ENCODE assay signal across 8 cellular contexts in the genomic region with DNA sequence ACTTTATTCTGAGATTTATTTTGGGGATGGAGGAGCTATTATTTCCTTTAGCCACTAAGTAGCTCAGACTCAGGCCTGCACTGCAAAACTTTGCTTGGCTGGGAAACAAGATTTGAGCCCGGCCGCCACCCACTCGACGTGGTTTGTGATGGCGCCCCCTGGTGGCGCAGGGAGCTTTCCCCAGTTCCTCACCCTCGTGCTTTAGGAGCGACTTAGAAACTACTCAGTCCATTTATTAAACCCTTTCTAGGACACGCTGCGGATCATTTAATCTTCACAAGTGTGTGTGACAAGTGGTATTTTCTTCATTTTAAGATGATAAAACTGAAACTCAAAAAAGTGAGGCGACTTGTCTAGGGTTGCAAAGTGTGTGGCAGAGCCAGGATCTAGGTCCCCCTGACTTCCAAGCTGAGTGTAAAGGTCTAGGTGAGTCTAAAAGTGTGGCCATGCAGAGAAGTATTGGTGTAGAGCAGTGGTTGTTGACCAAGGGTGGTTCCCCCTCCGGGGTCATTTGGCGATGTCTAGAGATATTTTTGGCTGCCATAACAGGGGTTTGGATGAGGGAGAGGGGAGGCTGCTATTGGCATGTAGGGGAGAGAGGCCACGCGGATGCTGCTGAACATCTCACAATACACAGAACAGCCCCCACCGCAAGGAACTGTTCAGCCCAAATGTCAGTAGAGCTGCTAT. TPM values are rescaled to one million over a fixed set of nuclear protein-coding genes. Genes with fewer than 3 reads are reported as not detected.
A peak's percentile ranks its signal among the peaks of the same experiment; 100 is the strongest.
DNase-seq lines count a peak whose midpoint lies in the region; ATAC-seq and TF ChIP-seq lines count a peak whose summit lies in the region.

No MANE protein-coding gene starts in this region.

- no peaks in the 10 kb centered on the region for H4K20me1 ChIP-seq in H9 (ENCODE audit: control insufficient read depth, insufficient read depth, insufficient read length)
- H4K20me1 ChIP-seq in PC-3 (ENCODE audit: low read length): no peaks in the 10 kb centered on the region

- H3K18ac ChIP-seq in H9 (ENCODE audit: insufficient read length, low read depth, low read length) (no peak overlapping the region), neuronal stem cell (ENCODE audit: low read length) (no peak overlapping the region)

- no CpG with 5 or more reads among the region's 16 CpGs for WGBS in H9 (ENCODE audit: extremely low coverage, insufficient read length, low lambda C conversion rate)
- WGBS in neuronal stem cell (ENCODE audit: extremely low coverage in 2 of 2, insufficient read length in 2 of 2, insufficient replicate concordance in 1 of 2), 2 donors: no CpG with 5 or more reads among the region's 16 CpGs
- 29 to 36% methylated on average over 16 of the region's 16 CpGs for WGBS in testis, 2 donors

- H3K4ac ChIP-seq in H9 (ENCODE audit: low read depth, low read length) (no peak overlapping the region), neuronal stem cell (ENCODE audit: low read length) (no peak overlapping the region)

- DNase-seq in CD1c-positive myeloid dendritic cell (ENCODE audit: extremely low spot score) (peak; percentile 86), H9 (peak; percentile 69), PC-3 (peak; percentile 72), fibroblast of mammary gland (ENCODE audit: low read depth) (peak; percentile 70), neuronal stem cell (ENCODE audit: low spot score) (peak; percentile 68), testis (peak; percentile 86)
- peak; percentile 80 for DNase-seq in activated T-cell treated with anti-CD3 and anti-CD28 coated beads, Interleukin-2, amount 50 U/mL, for 4 hours

- CTCF ChIA-PET in PC-3 (lab: Charles Lee): interaction anchor here (0.6 to 1.1 kb wide), 3 partner anchors 10 to 369 kb away, joined by 3 to 6 read pairs (median 4); no protein-coding TSS in a partner anchor

- no peaks in the 10 kb centered on the region for H3K27me3 ChIP-seq in H9 (ENCODE audit: insufficient read depth, low read length)
- no peaks in the 10 kb centered on the region for H3K27me3 ChIP-seq in PC-3 (ENCODE audit: low read length)
- H3K27me3 ChIP-seq in neuronal stem cell (ENCODE audit: control insufficient read depth in 3 of 3, insufficient read depth in 3 of 3, low read depth in 1 of 3, low read length in 3 of 3): no peaks in the 10 kb centered on the region
- no peaks in the 10 kb centered on the region for H3K27me3 ChIP-seq in testis

- H2BK12ac ChIP-seq in H9 (ENCODE audit: insufficient read length, low read depth, low read length) (no peak overlapping the region), neuronal stem cell (ENCODE audit: low read length) (no peak overlapping the region)

- H2BK15ac ChIP-seq in H9 (ENCODE audit: low read depth, low read length) (no peak overlapping the region), neuronal stem cell (ENCODE audit: low read length) (no peak overlapping the region)

- no peak overlapping the region for H2BK5ac ChIP-seq in H9 (ENCODE audit: insufficient read length, low read length)
- no peak overlapping the region for H2BK5ac ChIP-seq in neuronal stem cell (ENCODE audit: low read length)

- no peak overlapping the region for H3K27ac Mint-ChIP-seq in H9

- H4K91ac ChIP-seq in H9 (ENCODE audit: insufficient read length, low read depth, low read length) (no peak overlapping the region), neuronal stem cell (ENCODE audit: low read depth, low read length, poor library complexity) (peak overlapping the region; percentile 9)

- H3K56ac ChIP-seq in H9 (ENCODE audit: insufficient read length, low read depth, low read length): no peak overlapping the region

- H3K79me2 ChIP-seq in H9 (ENCODE audit: insufficient read depth, low read length) (no peaks in the 10 kb centered on the region), PC-3 (ENCODE audit: low read length) (no peaks in the 10 kb centered on the region)

- no peaks in the 10 kb centered on the region for H3K9me2 ChIP-seq in PC-3 (replicated peaks; ENCODE audit: low read length)

- no peak overlapping the region for H4K8ac ChIP-seq in H9 (replicated peaks; ENCODE audit: insufficient read length, low read depth, low read length)
- H4K8ac ChIP-seq in neuronal stem cell (ENCODE audit: low read depth, low read length): no peak overlapping the region

- H3K4me3 ChIP-seq in PC-3 (ENCODE audit: low read length) (no peak overlapping the region), fibroblast of mammary gland (ENCODE audit: control insufficient read depth, low read depth, low read length) (no peak overlapping the region), neuronal stem cell (ENCODE audit: low read length in 2 of 2) (no peak overlapping the region), testis (no peak overlapping the region)

- H3K36me3 ChIP-seq in PC-3 (ENCODE audit: low read depth, low read length) (no peaks in the 10 kb centered on the region), neuronal stem cell (replicated peaks in 1 of 2; ENCODE audit: control insufficient read depth in 2 of 2, insufficient read depth in 2 of 2, low read length in 2 of 2) (no peaks in the 10 kb centered on the region), testis (ENCODE audit: low read depth, missing control alignments) (no peaks in the 10 kb centered on the region)

- H3K79me1 ChIP-seq in H9 (ENCODE audit: insufficient read depth, low read depth, low read length, poor library complexity, severe bottlenecking) (no peaks in the 10 kb centered on the region), neuronal stem cell (ENCODE audit: low read depth, low read length) (no peaks in the 10 kb centered on the region)

- BruUV-seq in PC-3 (replicated peaks; lab: Mats Ljungman, UMichigan): no TSS peak

- H3K4me2 ChIP-seq in H9 (ENCODE audit: insufficient read depth, insufficient read length, low read length) (no peak overlapping the region), PC-3 (ENCODE audit: low read length) (peak overlapping the region; percentile 42), neuronal stem cell (ENCODE audit: insufficient read depth, low read length, poor library complexity, severe bottlenecking) (no peak overlapping the region)

- no peak overlapping the region for H3K14ac ChIP-seq in H9 (ENCODE audit: insufficient read depth, low read length)
- no peak overlapping the region for H3K14ac ChIP-seq in neuronal stem cell (ENCODE audit: low read length)

- H3K9ac ChIP-seq in H9 (ENCODE audit: extremely low read depth, insufficient read length, low read length) (no peak overlapping the region), PC-3 (ENCODE audit: low read length) (peak overlapping the region; percentile 19; the same call in 1 of the 2 replicates), neuronal stem cell (ENCODE audit: low read depth, low read length, poor library complexity) (no peak overlapping the region)

- H3F3A ChIP-seq in PC-3 (ENCODE audit: low read length, unreplicated experiment): no peaks in the 10 kb centered on the region

- H2AFZ ChIP-seq in H9 (ENCODE audit: low read length) (no peak overlapping the region), PC-3 (ENCODE audit: low read length) (peak overlapping the region; percentile 24; the same call in 1 of the 2 replicates), neuronal stem cell (ENCODE audit: low read length) (no peak overlapping the region)

- H3K4me1 ChIP-seq in H9 (ENCODE audit: insufficient read depth, low read length) (no peaks in the 10 kb centered on the region; the same call in 1 of the 2 replicates), PC-3 (ENCODE audit: insufficient read depth, low read length) (peaks cover 16% of the 10 kb centered on the region), neuronal stem cell (ENCODE audit: control insufficient read depth in 2 of 2, insufficient read depth in 1 of 2, low read depth in 1 of 2, low read length in 2 of 2) (peaks cover 0 to 3% of the 10 kb centered on the region in 2 donors), testis (peaks cover 6% of the 10 kb centered on the region)

- H2BK120ac ChIP-seq in H9 (ENCODE audit: low read depth, low read length, poor library complexity, severe bottlenecking) (no peak overlapping the region), neuronal stem cell (ENCODE audit: low read depth, low read length) (no peak overlapping the region)

- H3K23ac ChIP-seq in H9 (ENCODE audit: insufficient read length, low read depth, low read length): no peak overlapping the region
- H3K23ac ChIP-seq in neuronal stem cell (ENCODE audit: low read depth, low read length, poor library complexity): no peak overlapping the region

- no peak overlapping the region; a peak in 1 of 5 replicates for H3K4me3 Mint-ChIP-seq in H9
- peak overlapping the region; percentile 17 for H3K4me3 Mint-ChIP-seq in activated T-cell treated with anti-CD3 and anti-CD28 coated beads, Interleukin-2, amount 50 U/mL, for 4 hours

- TF ChIP-seq POLR2A in testis (IDR thresholded peaks at IDR 0.05): no peak

- H3T11ph ChIP-seq in H9 (ENCODE audit: low read length): no peak overlapping the region

- POLR2A ChIA-PET in PC-3 (lab: Charles Lee; ENCODE audit: unreplicated experiment): interaction anchor here (0.9 kb wide), 1 partner anchor 102 kb away, joined by 3 read pairs; no protein-coding TSS in a partner anchor

- ATAC-seq in PC-3: peak; percentile 62
- peak; percentile 68 to 74 for ATAC-seq in activated T-cell treated with anti-CD3 and anti-CD28 coated beads, Interleukin-2, amount 50 U/mL, for 4 hours
- ATAC-seq in GM21515 (IDR thresholded peaks at IDR 0.05; ENCODE audit: unreplicated experiment): no peak

- H3K27ac ChIP-seq in H9 (ENCODE audit: insufficient read length, low read depth, low read length): no peak overlapping the region
- peak overlapping the region; percentile 72 for H3K27ac ChIP-seq in PC-3 (ENCODE audit: low read length)
- no peak overlapping the region for H3K27ac ChIP-seq in neuronal stem cell (replicated peaks; ENCODE audit: low read length)
- H3K27ac ChIP-seq in testis: no peak overlapping the region

- no peak overlapping the region for H4K5ac ChIP-seq in H9 (ENCODE audit: insufficient read length, low read depth, low read length)

- peaks cover 37 to 39% of the 10 kb centered on the region in 2 experiments for H3K4me1 Mint-ChIP-seq in H9
- peaks cover 27% of the 10 kb centered on the region for H3K4me1 Mint-ChIP-seq in activated T-cell treated with anti-CD3 and anti-CD28 coated beads, Interleukin-2, amount 50 U/mL, for 4 hours (ENCODE audit: low read depth)

- no peak overlapping the region for H2AK5ac ChIP-seq in H9 (ENCODE audit: insufficient read length, low read length)
- no peak overlapping the region for H2AK5ac ChIP-seq in neuronal stem cell (ENCODE audit: low read depth, low read length)

- H3K9me3 Mint-ChIP-seq in H9: no peaks in the 10 kb centered on the region
- H3K9me3 Mint-ChIP-seq in activated T-cell treated with anti-CD3 and anti-CD28 coated beads, Interleukin-2, amount 50 U/mL, for 4 hours: no peaks in the 10 kb centered on the region

- no peak overlapping the region for H2BK20ac ChIP-seq in H9 (ENCODE audit: low read depth, low read length, poor library complexity, severe bottlenecking)

- no peaks in the 10 kb centered on the region for H3K9me3 ChIP-seq in H9 (ENCODE audit: control insufficient read depth, low read depth, low read length)
- H3K9me3 ChIP-seq in PC-3 (ENCODE audit: low read length): no peaks in the 10 kb centered on the region
- H3K9me3 ChIP-seq in neuronal stem cell (replicated peaks in 1 of 2; ENCODE audit: control insufficient read depth in 2 of 2, insufficient read depth in 1 of 2, low read depth in 1 of 2, low read length in 2 of 2): no peaks in the 10 kb centered on the region
- H3K9me3 ChIP-seq in testis: no peaks in the 10 kb centered on the region

- peaks cover 33% of the 10 kb centered on the region for H3K27me3 Mint-ChIP-seq in H9 (ENCODE audit: low read depth)
- H3K27me3 Mint-ChIP-seq in activated T-cell treated with anti-CD3 and anti-CD28 coated beads, Interleukin-2, amount 50 U/mL, for 4 hours (ENCODE audit: low read depth): no peaks in the 10 kb centered on the region

- H3K36me3 Mint-ChIP-seq in H9 (ENCODE audit: insufficient read depth in 1 of 3, low read depth in 3 of 3): no peaks in the 10 kb centered on the region
- H3K36me3 Mint-ChIP-seq in activated T-cell treated with anti-CD3 and anti-CD28 coated beads, Interleukin-2, amount 50 U/mL, for 4 hours (ENCODE audit: insufficient read depth): no peaks in the 10 kb centered on the region

- H3K23me2 ChIP-seq in H9 (ENCODE audit: insufficient read length, low read depth, low read length, poor library complexity, severe bottlenecking): no peaks in the 10 kb centered on the region

- TF ChIP-seq CTCF in H9 (conservative IDR thresholded peaks at IDR 0.05) (peak; percentile 98), PC-3 (conservative IDR thresholded peaks at IDR 0.05; ENCODE audit: low read depth, low read length) (peak; percentile 93), fibroblast of mammary gland (conservative IDR thresholded peaks at IDR 0.05; ENCODE audit: control insufficient read depth, insufficient read depth, low read depth, low read length) (peak; percentile 87), testis (IDR thresholded peaks at IDR 0.05) (peak; percentile 64 to 96 (median 72))

- intact Hi-C loops in PC-3 (cut with micrococcal nuclease) (no loop called here), testis (cut with DNase I; ENCODE audit: low total_unique reads) (no loop called here)

RNA-seq across cellular contexts. Expression of a gene that starts 2.2 kb away (rescaled TPM):
- not detected in 2 replicates for total RNA-seq in H9 (2021)
- 0.98 TPM in 1 of 2 replicates, not detected in the other for total RNA-seq in PC-3 (2014; rRNA removed)
- not detected for total RNA-seq in activated T-cell treated with anti-CD3 and anti-CD28 coated beads, Interleukin-2, amount 50 U/mL, for 4 hours
- polyA plus RNA-seq in neuronal stem cell (2013, experiment 1 of 2): not detected
- not detected for polyA plus RNA-seq in neuronal stem cell (2013, experiment 2 of 2)
- total RNA-seq in testis: not detected
- not detected for polyA plus RNA-seq in testis (ENCODE audit: insufficient read depth, low read depth, low replicate concordance)

RNA-seq across cellular contexts. Expression of a gene that starts 13.3 kb away (rescaled TPM):
- total RNA-seq in H9 (2021) (5.7 and 6.3 TPM in 2 replicates), PC-3 (2014; rRNA removed) (2.1 and 3.7 TPM in 2 replicates), testis (10 to 100 TPM; 49.2 to 73.5 TPM)
- total RNA-seq in activated T-cell treated with anti-CD3 and anti-CD28 coated beads, Interleukin-2, amount 50 U/mL, for 4 hours: 10 to 100 TPM; 23.0 to 29.1 (median 28.0) TPM
- polyA plus RNA-seq in neuronal stem cell (2013, experiment 1 of 2): 10.6 TPM
- polyA plus RNA-seq in neuronal stem cell (2013, experiment 2 of 2): 10.0 TPM
- polyA plus RNA-seq in testis (ENCODE audit: insufficient read depth, low read depth, low replicate concordance): 131 TPM

RNA-seq across cellular contexts. Expression of a gene that starts 50.4 kb away (rescaled TPM):
- total RNA-seq in H9 (2021): 7.1 and 8.8 TPM in 2 replicates
- total RNA-seq in PC-3 (2014; rRNA removed): 4.1 and 4.5 TPM in 2 replicates
- not detected for total RNA-seq in activated T-cell treated with anti-CD3 and anti-CD28 coated beads, Interleukin-2, amount 50 U/mL, for 4 hours
- polyA plus RNA-seq in neuronal stem cell (2013, experiment 1 of 2): 41.6 TPM
- 43.2 TPM for polyA plus RNA-seq in neuronal stem cell (2013, experiment 2 of 2)
- 1 to 10 TPM; 1.9 to 5.0 TPM for total RNA-seq in testis
- polyA plus RNA-seq in testis (ENCODE audit: insufficient read depth, low read depth, low replicate concordance): 2.2 TPM
